In the genomic region with DNA sequence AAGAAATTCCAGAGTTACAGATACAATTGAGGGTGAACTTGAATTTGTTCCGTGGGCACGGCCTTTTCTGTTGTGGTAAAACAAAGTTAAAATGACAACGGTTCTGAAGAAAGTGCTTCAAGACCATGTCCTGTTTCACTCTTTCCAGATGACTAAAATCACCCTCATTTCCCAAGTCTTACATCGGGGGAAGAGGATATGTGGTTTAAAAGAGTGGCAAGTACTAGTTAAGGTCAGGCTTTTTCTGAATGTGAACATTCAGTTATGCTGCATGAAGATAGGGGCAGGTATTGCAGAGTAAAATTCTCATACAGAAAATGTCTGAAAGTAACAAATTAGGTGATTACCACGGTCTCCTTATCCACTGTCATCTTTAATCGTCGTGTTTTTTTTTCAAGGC, we compare ENCODE assay signal across 8 cellular contexts.
DNase-seq lines count a peak whose midpoint lies in the region; ATAC-seq and TF ChIP-seq lines count a peak whose summit lies in the region.
"Not testable (repeated sequence)": the region's sequence is repeated elsewhere in the genome, so short reads cannot be mapped to it uniquely, and the experiment has no call there.

No MANE protein-coding gene starts in this region.

- not testable (repeated sequence) for H3K9me3 ChIP-seq in CD8-positive, alpha-beta T cell (ENCODE audit: low read length); OCI-LY1 (ENCODE audit: low read length)

- H3K4me1 ChIP-seq in CD8-positive, alpha-beta T cell (ENCODE audit: insufficient read depth, low read length) = not testable (repeated sequence)
- H3K4me1 ChIP-seq in OCI-LY1 (ENCODE audit: insufficient read depth, low read length, severe bottlenecking) = peaks cover 66% of the 10 kb centered on the region

- not testable (repeated sequence) for DNase-seq in CD8-positive, alpha-beta T cell; activated CD4-positive, alpha-beta T cell treated with anti-CD3 and anti-CD28 coated beads for 36 hours; activated T-cell treated with anti-CD3 and anti-CD28 coated beads, Interleukin-2, amount 50 U/mL, for 24 hours; chondrocyte (ENCODE audit: low spot score); natural killer cell treated with Interleukin-12 subunit alpha and Interleukin-12 subunit beta and Interleukin-15 and Interleukin-18, amount 100 ng/mL, for 72 hours (ENCODE audit: low spot score); stimulated activated naive CD8-positive, alpha-beta T cell treated with anti-CD3 and anti-CD28 coated beads, Interleukin-15, amount 100 ng/mL, for 72 hours

- not testable (repeated sequence) for TF ChIP-seq CTCF in CD8-positive, alpha-beta T cell (IDR thresholded peaks at IDR 0.05); OCI-LY1 (IDR thresholded peaks at IDR 0.05; ENCODE audit: low read length); chondrocyte (IDR thresholded peaks at IDR 0.05)

- H3K9ac ChIP-seq in OCI-LY1 (ENCODE audit: low read length) = 0 out of 2 replicates have a peak overlapping the region, but pooled peaks have one; percentile 45

- H2AFZ ChIP-seq in OCI-LY1 (ENCODE audit: low read length) = not testable (repeated sequence)

- CTCF ChIA-PET in CD8-positive, alpha-beta T cell (lab: Charles Lee); activated CD4-positive, alpha-beta T cell treated with anti-CD3 and anti-CD28 coated beads for 36 hours (lab: Charles Lee): not testable (repeated sequence)

- H3K9me2 ChIP-seq in OCI-LY1 (ENCODE audit: low read depth, low read length) = not testable (repeated sequence)

- H3K36me3 ChIP-seq in CD8-positive, alpha-beta T cell (ENCODE audit: insufficient read depth, low read length); OCI-LY1 (ENCODE audit: insufficient read depth, low read length): not testable (repeated sequence)

- H3K36me3 Mint-ChIP-seq in CD8-positive, alpha-beta T cell; activated CD4-positive, alpha-beta T cell treated with anti-CD3 and anti-CD28 coated beads for 36 hours (ENCODE audit: low read depth); activated T-cell treated with anti-CD3 and anti-CD28 coated beads, Interleukin-2, amount 50 U/mL, for 24 hours (ENCODE audit: low read depth); activated naive CD4-positive, alpha-beta T cell treated with anti-CD3 and anti-CD28 coated beads, Interleukin-2, amount 50 U/mL, for 24 hours; chondrocyte (ENCODE audit: low read depth); natural killer cell treated with Interleukin-12 subunit alpha and Interleukin-12 subunit beta and Interleukin-15 and Interleukin-18, amount 100 ng/mL, for 72 hours: not testable (repeated sequence)

- not testable (repeated sequence) for ATAC-seq in CD8-positive, alpha-beta T cell
- peak; percentile 53 for ATAC-seq in activated CD4-positive, alpha-beta T cell treated with anti-CD3 and anti-CD28 coated beads for 36 hours
- ATAC-seq in natural killer cell treated with Interleukin-12 subunit alpha and Interleukin-12 subunit beta and Interleukin-15 and Interleukin-18, amount 100 ng/mL, for 72 hours = peak; percentile 68 to 70
- peak; percentile 68 for ATAC-seq in stimulated activated naive CD8-positive, alpha-beta T cell treated with anti-CD3 and anti-CD28 coated beads, Interleukin-15, amount 100 ng/mL, for 72 hours

- intact Hi-C loops in CD8-positive, alpha-beta T cell (cut with DNase I, micrococcal nuclease); activated CD4-positive, alpha-beta T cell treated with anti-CD3 and anti-CD28 coated beads for 36 hours (cut with DNase I, micrococcal nuclease): not testable (repeated sequence)

- peaks cover 14% of the 10 kb centered on the region for H3K4me1 Mint-ChIP-seq in CD8-positive, alpha-beta T cell (ENCODE audit: low read depth)
- peaks cover 19% of the 10 kb centered on the region for H3K4me1 Mint-ChIP-seq in activated CD4-positive, alpha-beta T cell treated with anti-CD3 and anti-CD28 coated beads for 36 hours
- peaks cover 11% of the 10 kb centered on the region for H3K4me1 Mint-ChIP-seq in activated T-cell treated with anti-CD3 and anti-CD28 coated beads, Interleukin-2, amount 50 U/mL, for 24 hours (ENCODE audit: low read depth)
- H3K4me1 Mint-ChIP-seq in activated naive CD4-positive, alpha-beta T cell treated with anti-CD3 and anti-CD28 coated beads, Interleukin-2, amount 50 U/mL, for 24 hours = peaks cover 30% of the 10 kb centered on the region
- peaks cover 20% of the 10 kb centered on the region for H3K4me1 Mint-ChIP-seq in chondrocyte (ENCODE audit: low read depth)
- peaks cover 7 to 13% of the 10 kb centered on the region in 2 donors for H3K4me1 Mint-ChIP-seq in natural killer cell treated with Interleukin-12 subunit alpha and Interleukin-12 subunit beta and Interleukin-15 and Interleukin-18, amount 100 ng/mL, for 72 hours (ENCODE audit: low read depth in 2 of 2)
- H3K4me1 Mint-ChIP-seq in stimulated activated naive CD8-positive, alpha-beta T cell treated with anti-CD3 and anti-CD28 coated beads, Interleukin-15, amount 100 ng/mL, for 72 hours = peaks cover 18% of the 10 kb centered on the region

- not testable (repeated sequence) for H3K4me3 Mint-ChIP-seq in CD8-positive, alpha-beta T cell; activated CD4-positive, alpha-beta T cell treated with anti-CD3 and anti-CD28 coated beads for 36 hours; activated T-cell treated with anti-CD3 and anti-CD28 coated beads, Interleukin-2, amount 50 U/mL, for 24 hours; chondrocyte (ENCODE audit: unreplicated experiment); natural killer cell treated with Interleukin-12 subunit alpha and Interleukin-12 subunit beta and Interleukin-15 and Interleukin-18, amount 100 ng/mL, for 72 hours
- H3K4me3 Mint-ChIP-seq in activated naive CD4-positive, alpha-beta T cell treated with anti-CD3 and anti-CD28 coated beads, Interleukin-2, amount 50 U/mL, for 24 hours = peak overlapping the region; percentile 20
- peak overlapping the region; percentile 31 to 44 for H3K4me3 Mint-ChIP-seq in stimulated activated naive CD8-positive, alpha-beta T cell treated with anti-CD3 and anti-CD28 coated beads, Interleukin-15, amount 100 ng/mL, for 72 hours

- H3K4me3 ChIP-seq in CD8-positive, alpha-beta T cell (ENCODE audit: low read depth, low read length); OCI-LY1 (ENCODE audit: low read depth, low read length, poor library complexity, severe bottlenecking): not testable (repeated sequence)

- H3K27ac ChIP-seq in CD8-positive, alpha-beta T cell (ENCODE audit: low read depth, low read length) = not testable (repeated sequence)
- H3K27ac ChIP-seq in OCI-LY1 (ENCODE audit: low read depth, low read length, poor library complexity, severe bottlenecking) = peak overlapping the region; percentile 94

- H3K9me3 Mint-ChIP-seq in CD8-positive, alpha-beta T cell; activated CD4-positive, alpha-beta T cell treated with anti-CD3 and anti-CD28 coated beads for 36 hours (ENCODE audit: low read depth); activated T-cell treated with anti-CD3 and anti-CD28 coated beads, Interleukin-2, amount 50 U/mL, for 24 hours; activated naive CD4-positive, alpha-beta T cell treated with anti-CD3 and anti-CD28 coated beads, Interleukin-2, amount 50 U/mL, for 24 hours; chondrocyte (ENCODE audit: low read depth); natural killer cell treated with Interleukin-12 subunit alpha and Interleukin-12 subunit beta and Interleukin-15 and Interleukin-18, amount 100 ng/mL, for 72 hours; stimulated activated naive CD8-positive, alpha-beta T cell treated with anti-CD3 and anti-CD28 coated beads, Interleukin-15, amount 100 ng/mL, for 72 hours: not testable (repeated sequence)

- not testable (repeated sequence) for H3K27me3 ChIP-seq in CD8-positive, alpha-beta T cell (ENCODE audit: insufficient read depth, low read length); OCI-LY1 (ENCODE audit: insufficient read depth, low read length)

- POLR2A ChIA-PET in CD8-positive, alpha-beta T cell (lab: Charles Lee); activated CD4-positive, alpha-beta T cell treated with anti-CD3 and anti-CD28 coated beads for 36 hours (lab: Charles Lee): not testable (repeated sequence)

- H3K27ac Mint-ChIP-seq in CD8-positive, alpha-beta T cell = peak overlapping the region; percentile 62
- H3K27ac Mint-ChIP-seq in activated CD4-positive, alpha-beta T cell treated with anti-CD3 and anti-CD28 coated beads for 36 hours = peak overlapping the region; percentile 84
- H3K27ac Mint-ChIP-seq in activated T-cell treated with anti-CD3 and anti-CD28 coated beads, Interleukin-2, amount 50 U/mL, for 24 hours = peak overlapping the region; percentile 82
- peak overlapping the region; percentile 94 for H3K27ac Mint-ChIP-seq in activated naive CD4-positive, alpha-beta T cell treated with anti-CD3 and anti-CD28 coated beads, Interleukin-2, amount 50 U/mL, for 24 hours
- peak overlapping the region; percentile 63 for H3K27ac Mint-ChIP-seq in chondrocyte (ENCODE audit: unreplicated experiment)
- not testable (repeated sequence) for H3K27ac Mint-ChIP-seq in natural killer cell treated with Interleukin-12 subunit alpha and Interleukin-12 subunit beta and Interleukin-15 and Interleukin-18, amount 100 ng/mL, for 72 hours
- peak overlapping the region in 1 of 2 donors; percentile 65 for H3K27ac Mint-ChIP-seq in stimulated activated naive CD8-positive, alpha-beta T cell treated with anti-CD3 and anti-CD28 coated beads, Interleukin-15, amount 100 ng/mL, for 72 hours

- H4K20me1 ChIP-seq in OCI-LY1 (ENCODE audit: insufficient read depth, low read length) = not testable (repeated sequence)

- H3K4me2 ChIP-seq in OCI-LY1 (ENCODE audit: low read length) = not testable (repeated sequence)

- H3K79me2 ChIP-seq in OCI-LY1 (ENCODE audit: insufficient read depth, low read length) = not testable (repeated sequence)

- not testable (repeated sequence) for H3F3A ChIP-seq in OCI-LY1 (ENCODE audit: insufficient read depth, low read length)

- H3K27me3 Mint-ChIP-seq in CD8-positive, alpha-beta T cell (ENCODE audit: low read depth); activated CD4-positive, alpha-beta T cell treated with anti-CD3 and anti-CD28 coated beads for 36 hours; activated T-cell treated with anti-CD3 and anti-CD28 coated beads, Interleukin-2, amount 50 U/mL, for 24 hours; activated naive CD4-positive, alpha-beta T cell treated with anti-CD3 and anti-CD28 coated beads, Interleukin-2, amount 50 U/mL, for 24 hours; chondrocyte (ENCODE audit: low read depth); natural killer cell treated with Interleukin-12 subunit alpha and Interleukin-12 subunit beta and Interleukin-15 and Interleukin-18, amount 100 ng/mL, for 72 hours; stimulated activated naive CD8-positive, alpha-beta T cell treated with anti-CD3 and anti-CD28 coated beads, Interleukin-15, amount 100 ng/mL, for 72 hours: not testable (repeated sequence)
